ENCODE assay signal across 16 cellular contexts in genomic region chr22:42908082-42908746, GRCh38. TPM values are rescaled to one million over a fixed set of nuclear protein-coding genes. Genes with fewer than 3 reads are reported as not detected.
DNase-seq lines count a peak whose midpoint lies in the region; ATAC-seq and TF ChIP-seq lines count a peak whose summit lies in the region.
"Had no signal": no experiment of that assay in that cellular context is flagged by ENCODE, and none has a peak within 500 bp of the region (broad histone marks: within the 10 kb centered on the region; RNA-seq: fewer than 3 reads in every experiment).

No MANE protein-coding gene starts in this region.

- H3K27ac Mint-ChIP-seq in HFFc6: 0 out of 2 replicates have a peak overlapping the region, but pooled peaks have one; percentile 29
- peak overlapping the region; percentile 71 for H3K27ac Mint-ChIP-seq in chondrocyte (ENCODE audit: unreplicated experiment)
- peak overlapping the region; percentile 75 for H3K27ac Mint-ChIP-seq in stimulated activated naive B cell treated with anti-CD40 and anti-IgM and Interleukin-4, amounts not matched to agents 10 μg/mL and 1 μg/mL and 100 μg/mL, for 72 hours
- no peak overlapping the region for H3K27ac Mint-ChIP-seq in T-cell
- H3K27ac Mint-ChIP-seq: memory B cell; stimulated activated memory B cell treated with anti-CD40 and anti-IgM and Interleukin-4, amounts not matched to agents 10 μg/mL and 1 μg/mL and 100 μg/mL, for 72 hours had no signal

- H3K4me3 Mint-ChIP-seq in HFFc6 (no peak overlapping the region), chondrocyte (ENCODE audit: unreplicated experiment) (no peak overlapping the region), T-cell (no peak overlapping the region)
- H3K4me3 Mint-ChIP-seq in stimulated activated naive B cell treated with anti-CD40 and anti-IgM and Interleukin-4, amounts not matched to agents 10 μg/mL and 1 μg/mL and 100 μg/mL, for 72 hours: no peak overlapping the region
- H3K4me3 Mint-ChIP-seq: CD14-positive monocyte; memory B cell; stimulated activated memory B cell treated with anti-CD40 and anti-IgM and Interleukin-4, amounts not matched to agents 10 μg/mL and 1 μg/mL and 100 μg/mL, for 72 hours had no signal

- DNase-seq in HFFc6 (no peak), chondrocyte (ENCODE audit: low spot score) (no peak), medulla oblongata (ENCODE audit: extremely low spot score) (peak; percentile 56), T-cell (no peak), NCI-H2029 (lab: John Stamatoyannopoulos, UW) (no peak)
- DNase-seq in stimulated activated naive B cell treated with anti-CD40 and anti-IgM and Interleukin-4, amounts not matched to agents 10 μg/mL and 1 μg/mL and 100 μg/mL, for 72 hours: no peak
- DNase-seq: activated gamma-delta T cell treated with Interleukin-2 at 50 U/mL for 16 hours; hippocampal formation; stimulated activated CD4-positive, alpha-beta T cell treated with anti-CD3 and anti-CD28 coated beads, Interleukin-4, amount 100 ng/mL, for 24 hours; T1000 had no signal

- H3K9me3 Mint-ChIP-seq in HFFc6 (no peaks in the 10 kb centered on the region), chondrocyte (ENCODE audit: low read depth) (no peaks in the 10 kb centered on the region), T-cell (no peaks in the 10 kb centered on the region)
- no peaks in the 10 kb centered on the region for H3K9me3 Mint-ChIP-seq in stimulated activated naive B cell treated with anti-CD40 and anti-IgM and Interleukin-4, amounts not matched to agents 10 μg/mL and 1 μg/mL and 100 μg/mL, for 72 hours
- H3K9me3 Mint-ChIP-seq: CD14-positive monocyte; memory B cell; stimulated activated memory B cell treated with anti-CD40 and anti-IgM and Interleukin-4, amounts not matched to agents 10 μg/mL and 1 μg/mL and 100 μg/mL, for 72 hours had no signal

- TF ChIP-seq CTCF in HFFc6 (IDR thresholded peaks at IDR 0.05) (no peak), chondrocyte (IDR thresholded peaks at IDR 0.05) (no peak)

- H3K4me1 Mint-ChIP-seq in HFFc6 (ENCODE audit: low read depth) (no peaks in the 10 kb centered on the region; the same call in 1 of the 2 replicates), chondrocyte (ENCODE audit: low read depth) (peaks cover 56% of the 10 kb centered on the region), T-cell (peaks cover 1 to 12% (median 5%) of the 10 kb centered on the region in 3 donors)
- H3K4me1 Mint-ChIP-seq in stimulated activated naive B cell treated with anti-CD40 and anti-IgM and Interleukin-4, amounts not matched to agents 10 μg/mL and 1 μg/mL and 100 μg/mL, for 72 hours: peaks cover 26 to 39% of the 10 kb centered on the region in 2 donors

- H3K36me3 Mint-ChIP-seq in HFFc6 (ENCODE audit: low read depth) (peaks cover 5% of the 10 kb centered on the region), chondrocyte (ENCODE audit: low read depth) (peaks cover 16% of the 10 kb centered on the region), T-cell (peaks cover 24% of the 10 kb centered on the region)
- H3K36me3 Mint-ChIP-seq in stimulated activated naive B cell treated with anti-CD40 and anti-IgM and Interleukin-4, amounts not matched to agents 10 μg/mL and 1 μg/mL and 100 μg/mL, for 72 hours: peaks cover 25 to 48% of the 10 kb centered on the region in 2 donors

- POLR2A ChIA-PET in T-cell (lab: Charles Lee): interaction anchor here in 1 of 2 donors (0.6 kb wide), 1 partner anchor 818 kb away, joined by 3 read pairs; the partner anchor contains the start of gene NDUFA6

- no peak for ATAC-seq in stimulated activated naive B cell treated with anti-CD40 and anti-IgM and Interleukin-4, amounts not matched to agents 10 μg/mL and 1 μg/mL and 100 μg/mL, for 72 hours (replicated peaks)
- ATAC-seq in HG03378 (IDR thresholded peaks at IDR 0.05; ENCODE audit: unreplicated experiment) (no peak), GM19455 (IDR thresholded peaks at IDR 0.05; ENCODE audit: unreplicated experiment) (no peak), T-cell (replicated peaks in 1 of 4) (no peak)
- ATAC-seq: HepG2; stimulated activated memory B cell treated with anti-CD40 and anti-IgM and Interleukin-4, amounts not matched to agents 10 μg/mL and 1 μg/mL and 100 μg/mL, for 72 hours had no signal

- no peaks in the 10 kb centered on the region; the same call in 1 of the 2 replicates for H3K27me3 Mint-ChIP-seq in HFFc6 (ENCODE audit: insufficient read depth)
- H3K27me3 Mint-ChIP-seq in chondrocyte (ENCODE audit: low read depth): no peaks in the 10 kb centered on the region
- no peaks in the 10 kb centered on the region for H3K27me3 Mint-ChIP-seq in stimulated activated naive B cell treated with anti-CD40 and anti-IgM and Interleukin-4, amounts not matched to agents 10 μg/mL and 1 μg/mL and 100 μg/mL, for 72 hours
- no peaks in the 10 kb centered on the region for H3K27me3 Mint-ChIP-seq in T-cell
- H3K27me3 Mint-ChIP-seq: memory B cell; stimulated activated memory B cell treated with anti-CD40 and anti-IgM and Interleukin-4, amounts not matched to agents 10 μg/mL and 1 μg/mL and 100 μg/mL, for 72 hours had no signal

- CTCF ChIA-PET in T-cell (lab: Charles Lee): interaction anchor here in 1 of 2 donors (0.5 kb wide), 1 partner anchor 176 kb away, joined by 4 read pairs; no protein-coding TSS in a partner anchor

RNA-seq across cellular contexts. Expression of gene ARFGAP3, which starts 51.1 kb away (rescaled TPM):
- total RNA-seq in HFFc6 (2021; fragmentation: NEBNext Ultra II Directional; extraction: Animal tissue kit (Norgen Biotek cat#: 25700)): 10 to 100 TPM; 62.6 to 77.7 (median 66.8) TPM
- total RNA-seq in chondrocyte (79.6 to 88.1 TPM (median 80.8 TPM) in 3 replicates), T-cell (10 to 100 TPM; 25.7 to 32.5 (median 30.2) TPM)

Comparison
In these comparisons a context has a peak if more than half of its experiments do, and no peak if none do; other contexts are left out.
1. H3K27ac Mint-ChIP-seq: peak in HFFc6 (single experiment), chondrocyte (single experiment) and stimulated activated naive B cell treated with anti-CD40 and anti-IgM and Interleukin-4, amounts not matched to agents 10 μg/mL and 1 μg/mL and 100 μg/mL, for 72 hours (single experiment); none in T-cell (0 of 2).